Comparison of ENCODE assay signal across 7 cellular contexts in genomic region chr3:119810018-119810435, GRCh38. TPM values are rescaled to one million over a fixed set of nuclear protein-coding genes. Genes with fewer than 3 reads are reported as not detected.
DNase-seq lines count a peak whose midpoint lies in the region; ATAC-seq and TF ChIP-seq lines count a peak whose summit lies in the region.

No MANE protein-coding gene starts in this region.

- WGBS in lower leg skin, 2 donors, result 1 to 8% methylated on average over 15 to 23 of the region's 33 CpGs

- DNase-seq in T-helper 1 cell (peak in 3 of 5 donors; percentile 9 to 72 (median 15)), astrocyte of the cerebellum (ENCODE audit: low read depth) (no peak), lower leg skin (ENCODE audit: low spot score in 2 of 2) (peak in 1 of 2 donors; percentile 81), 8988T (no peak)
- peak; percentile 49 for DNase-seq in stimulated activated CD8-positive, alpha-beta memory T cell treated with anti-CD3 and anti-CD28 coated beads, Interleukin-4, amount 100 ng/mL, for 24 hours (ENCODE audit: low read depth)

- peak; percentile 79 for ATAC-seq in GM18520 (IDR thresholded peaks at IDR 0.05; ENCODE audit: unreplicated experiment)
- peak; percentile 89 for ATAC-seq in HG02884 (IDR thresholded peaks at IDR 0.05; ENCODE audit: unreplicated experiment)

- intact Hi-C loops in lower leg skin (cut with DNase I; ENCODE audit: low total_unique reads), result no loop called here

- TF ChIP-seq CTCF in astrocyte of the cerebellum (IDR thresholded peaks at IDR 0.05; ENCODE audit: low read depth, low read length, missing control alignments), result peak; percentile 29
- TF ChIP-seq CTCF in lower leg skin (IDR thresholded peaks at IDR 0.05), result no peak

- in situ Hi-C loops in astrocyte of the cerebellum (cut with HindIII; ENCODE audit: low sequenced_read_pairs), result no loop called here

- H3K4me3 ChIP-seq in astrocyte of the cerebellum (ENCODE audit: low read depth, low read length), result peak overlapping the region; percentile 40
- peak overlapping the region; percentile 14 for H3K4me3 ChIP-seq in lower leg skin (ENCODE audit: low read depth, poor library complexity, severe bottlenecking)

- TF ChIP-seq POLR2A in lower leg skin (IDR thresholded peaks at IDR 0.05), result no peak

RNA-seq across cellular contexts. Expression of gene NR1I2, which starts 28.1 kb away (rescaled TPM):
- total RNA-seq in lower leg skin, result not detected

Comparison
In these comparisons a context has a peak if more than half of its experiments do, and no peak if none do; other contexts are left out.
1. DNase-seq: peak in T-helper 1 cell (3 of 5) and stimulated activated CD8-positive, alpha-beta memory T cell treated with anti-CD3 and anti-CD28 coated beads, Interleukin-4, amount 100 ng/mL, for 24 hours (single experiment); none in astrocyte of the cerebellum (single experiment) and 8988T (single experiment).